Comparison of ENCODE assay signal across 2 cellular contexts in the genomic region with DNA sequence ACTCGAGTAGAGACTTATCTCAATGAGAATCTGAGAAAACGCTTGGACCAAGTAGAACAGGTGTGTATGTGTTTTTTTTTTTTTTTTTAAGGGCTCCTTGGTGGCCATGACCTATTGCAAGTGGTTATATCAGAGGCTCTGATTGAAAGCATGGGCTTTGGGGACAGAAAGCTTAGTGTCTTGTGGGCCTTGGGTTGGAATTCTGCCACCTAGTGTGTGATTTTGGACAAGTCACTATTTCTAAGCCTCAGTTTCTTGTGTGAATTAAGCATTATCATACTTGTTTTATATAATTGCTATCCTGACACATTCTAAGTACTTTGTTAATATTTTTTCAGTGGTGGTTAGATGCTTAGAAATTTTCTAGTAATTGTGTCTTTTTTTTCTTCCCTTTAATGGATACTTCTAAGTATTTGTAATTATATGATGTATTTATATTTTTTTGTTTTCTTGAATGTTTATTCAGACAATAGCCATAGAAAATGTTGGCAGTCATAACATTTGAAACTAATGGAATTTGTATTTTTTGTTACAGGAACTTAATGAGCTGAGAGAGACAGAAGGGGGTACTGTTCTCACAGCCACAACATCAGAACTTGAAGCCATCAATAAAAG.
TF ChIP-seq lines count a peak whose summit lies in the region.

No MANE protein-coding gene starts in this region.

TF ChIP-seq in HCT116, 20 proteins besides CTCF, POLR2A, EP300 and RAD21:
- TF ChIP-seq MAX (IDR thresholded peaks at IDR 0.05) = peak; percentile 64
- TF ChIP-seq FOSL1 (IDR thresholded peaks at IDR 0.05; ENCODE audit: low read depth) = 0 out of 2 replicates have a peak, but pooled peaks have one; percentile 21
- TF ChIP-seq POLR2AphosphoS5 (IDR thresholded peaks at IDR 0.05; ENCODE audit: low read depth, low read length) = no peak
- peak; percentile 11 for TF ChIP-seq YY1 (IDR thresholded peaks at IDR 0.05; ENCODE audit: extremely low read depth, insufficient replicate concordance, low read depth, low read length)
- TF ChIP-seq CEBPB (IDR thresholded peaks at IDR 0.05; ENCODE audit: low read depth) = peak; percentile 68
- no peak for TF ChIP-seq JUND (IDR thresholded peaks at IDR 0.05)
- TF ChIP-seq ZNF274 (IDR thresholded peaks at IDR 0.05; ENCODE audit: low read depth, low read length) = no peak
- TF ChIP-seq ELF1 (IDR thresholded peaks at IDR 0.05; ENCODE audit: borderline replicate concordance, low read depth) = no peak
- peak; percentile 48; the same call in 1 of the 2 replicates for TF ChIP-seq CBX3 (IDR thresholded peaks at IDR 0.05; ENCODE audit: low read depth)
- TF ChIP-seq SP1 (IDR thresholded peaks at IDR 0.05; ENCODE audit: low read depth) = no peak
- no peak for TF ChIP-seq ATF3 (IDR thresholded peaks at IDR 0.05)

TF ChIP-seq in HepG2, 621 proteins besides CTCF, POLR2A, EP300 and RAD21:
- TF ChIP-seq MAFF (IDR thresholded peaks at IDR 0.05; ENCODE audit: low read depth, low read length) = no peak
- TF ChIP-seq SMC3 (IDR thresholded peaks at IDR 0.05; ENCODE audit: low read length) = peak; percentile 33; the same call in 1 of the 2 replicates
- no peak for TF ChIP-seq ZNF251 (CRISPR knock-in tag; IDR thresholded peaks at IDR 0.05)
- no peak for TF ChIP-seq ZNF501 (CRISPR knock-in tag; IDR thresholded peaks at IDR 0.05)
- TF ChIP-seq STAG1 (CRISPR knock-in tag; IDR thresholded peaks at IDR 0.05) = peak; percentile 47
- no peak for TF ChIP-seq TCF7 (IDR thresholded peaks at IDR 0.05; ENCODE audit: low read depth)
- TF ChIP-seq ZBTB34 (CRISPR knock-in tag; IDR thresholded peaks at IDR 0.05) = no peak
- TF ChIP-seq ZNF326 (CRISPR knock-in tag; IDR thresholded peaks at IDR 0.05; ENCODE audit: borderline replicate concordance) = no peak
- no peak for TF ChIP-seq ARID5B (CRISPR knock-in tag; IDR thresholded peaks at IDR 0.05)
- TF ChIP-seq KMT2B (CRISPR knock-in tag; IDR thresholded peaks at IDR 0.05) = no peak
- TF ChIP-seq ZNF510 (CRISPR knock-in tag; IDR thresholded peaks at IDR 0.05; ENCODE audit: low read depth) = no peak
- TF ChIP-seq, protein P1, sequence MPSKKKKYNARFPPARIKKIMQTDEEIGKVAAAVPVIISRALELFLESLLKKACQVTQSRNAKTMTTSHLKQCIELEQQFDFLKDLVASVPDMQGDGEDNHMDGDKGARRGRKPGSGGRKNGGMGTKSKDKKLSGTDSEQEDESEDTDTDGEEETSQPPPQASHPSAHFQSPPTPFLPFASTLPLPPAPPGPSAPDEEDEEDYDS (CRISPR knock-in tag; IDR thresholded peaks at IDR 0.05) = no peak
- TF ChIP-seq HDAC6 (IDR thresholded peaks at IDR 0.05; ENCODE audit: low read depth, low read length) = no peak
- no peak for TF ChIP-seq DMAP1 (CRISPR knock-in tag; IDR thresholded peaks at IDR 0.05)
